10 cellular contexts compared by ENCODE assay signal in the genomic region with DNA sequence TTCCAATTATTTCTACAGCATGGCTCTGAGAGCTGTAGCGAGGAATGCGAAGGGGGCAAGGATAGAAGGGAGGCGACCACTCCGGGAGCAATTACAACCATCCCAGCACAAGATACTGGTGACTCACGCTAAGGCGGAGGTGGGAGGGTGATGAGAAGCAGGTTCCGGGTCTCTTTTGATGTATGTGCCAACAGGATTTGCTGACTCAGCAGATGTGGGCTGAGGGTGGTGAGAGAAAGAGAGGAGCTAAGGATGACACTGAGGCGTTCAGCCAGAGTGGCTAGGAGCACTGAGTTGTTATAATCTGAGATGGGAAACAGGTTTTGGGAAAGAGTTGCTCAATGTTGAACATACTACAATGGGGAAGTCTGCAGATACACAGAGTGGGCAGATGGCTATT. TPM values are rescaled to one million over a fixed set of nuclear protein-coding genes. Genes with fewer than 3 reads are reported as not detected.
A peak's percentile ranks its signal among the peaks of the same experiment; 100 is the strongest.
DNase-seq lines count a peak whose midpoint lies in the region; ATAC-seq and TF ChIP-seq lines count a peak whose summit lies in the region.
"Had no signal": no experiment of that assay in that cellular context is flagged by ENCODE, and none has a peak within 500 bp of the region (broad histone marks: within the 10 kb centered on the region; RNA-seq: fewer than 3 reads in every experiment).

No MANE protein-coding gene starts in this region.

- intact Hi-C loops in MCF 10A (cut with micrococcal nuclease): no loop called here
- intact Hi-C loops in breast epithelium (cut with DNase I; ENCODE audit: low total_unique reads): no loop called here

- H3K9me3 Mint-ChIP-seq in MCF 10A (ENCODE audit: unreplicated experiment): no peaks in the 10 kb centered on the region
- H3K9me3 Mint-ChIP-seq in stimulated activated effector memory CD8-positive, alpha-beta T cell treated with anti-CD3 and anti-CD28 coated beads, Interleukin-12 subunit alpha, Interleukin-12 subunit beta, amount 100 ng/mL, for 72 hours: peaks cover 5% of the 10 kb centered on the region

- no peaks in the 10 kb centered on the region for H3K4me1 ChIP-seq in breast epithelium

- no peak overlapping the region for H3K27ac Mint-ChIP-seq in MCF 10A (ENCODE audit: low read depth, unreplicated experiment)
- H3K27ac Mint-ChIP-seq in stimulated activated effector memory CD8-positive, alpha-beta T cell treated with anti-CD3 and anti-CD28 coated beads, Interleukin-12 subunit alpha, Interleukin-12 subunit beta, amount 100 ng/mL, for 72 hours: no peak overlapping the region

- TF ChIP-seq POLR2A in breast epithelium (IDR thresholded peaks at IDR 0.05): no peak

- no peak overlapping the region for H3K27ac ChIP-seq in breast epithelium

- ATAC-seq in stimulated activated effector memory CD8-positive, alpha-beta T cell treated with anti-CD3 and anti-CD28 coated beads, Interleukin-12 subunit alpha, Interleukin-12 subunit beta, amount 100 ng/mL, for 72 hours: peak; percentile 79

- CTCF ChIA-PET in MCF 10A (lab: Yijun Ruan, JAX): no interaction called here

- H3K27me3 Mint-ChIP-seq in MCF 10A (ENCODE audit: insufficient read depth, unreplicated experiment): no peaks in the 10 kb centered on the region

- POLR2A ChIA-PET in MCF 10A (lab: Yijun Ruan, JAX): no interaction called here

- no peak overlapping the region for H3K4me3 Mint-ChIP-seq in MCF 10A (ENCODE audit: unreplicated experiment)
- H3K4me3 Mint-ChIP-seq in stimulated activated effector memory CD8-positive, alpha-beta T cell treated with anti-CD3 and anti-CD28 coated beads, Interleukin-12 subunit alpha, Interleukin-12 subunit beta, amount 100 ng/mL, for 72 hours: no peak overlapping the region

- no peaks in the 10 kb centered on the region for H3K27me3 ChIP-seq in breast epithelium

- TF ChIP-seq CTCF in MCF 10A (IDR thresholded peaks at IDR 0.05; ENCODE audit: unreplicated experiment) (no peak), breast epithelium (IDR thresholded peaks at IDR 0.05) (no peak)

- no peaks in the 10 kb centered on the region for H3K36me3 ChIP-seq in breast epithelium

- peaks cover 0 to 5% of the 10 kb centered on the region in 2 donors for H3K9me3 ChIP-seq in breast epithelium

- BruUV-seq in MCF 10A (replicated peaks; lab: Mats Ljungman, UMichigan): no TSS peak

- no peaks in the 10 kb centered on the region for H3K4me1 Mint-ChIP-seq in MCF 10A (ENCODE audit: insufficient read depth, unreplicated experiment)
- no peaks in the 10 kb centered on the region for H3K4me1 Mint-ChIP-seq in stimulated activated effector memory CD8-positive, alpha-beta T cell treated with anti-CD3 and anti-CD28 coated beads, Interleukin-12 subunit alpha, Interleukin-12 subunit beta, amount 100 ng/mL, for 72 hours

- DNase-seq in MCF 10A (ENCODE audit: unreplicated experiment) (peak; percentile 85), breast epithelium (ENCODE audit: low spot score in 2 of 2) (no peak), islet precursor cell (peak; percentile 90), ureter (ENCODE audit: low spot score) (no peak), NCI-H1436 treated with DMSO at 0.1 percent for 48 hours (lab: John Stamatoyannopoulos, UW) (no peak), NOMO-1 treated with DMSO at 0.1 percent for 48 hours (lab: John Stamatoyannopoulos, UW; ENCODE audit: unreplicated experiment) (no peak)
- peak; percentile 25 to 37 for DNase-seq in activated CD4-positive, alpha-beta T cell treated with anti-CD3 and anti-CD28 coated beads, Interleukin-2, amount 50 U/mL, for 4 hours
- DNase-seq in stimulated activated effector memory CD8-positive, alpha-beta T cell treated with anti-CD3 and anti-CD28 coated beads, Interleukin-12 subunit alpha, Interleukin-12 subunit beta, amount 100 ng/mL, for 72 hours (ENCODE audit: low spot score in 2 of 2): no peak
- DNase-seq: C1 segment of cervical spinal cord; NK-92 treated with Interleukin-12 subunit alpha and Interleukin-12 subunit beta, amount 100 ng/mL, for 24 hours had no signal

- no peaks in the 10 kb centered on the region for H3K36me3 Mint-ChIP-seq in MCF 10A (ENCODE audit: insufficient read depth, unreplicated experiment)
- H3K36me3 Mint-ChIP-seq in stimulated activated effector memory CD8-positive, alpha-beta T cell treated with anti-CD3 and anti-CD28 coated beads, Interleukin-12 subunit alpha, Interleukin-12 subunit beta, amount 100 ng/mL, for 72 hours: no peaks in the 10 kb centered on the region

- H3K4me3 ChIP-seq in breast epithelium: no peak overlapping the region

RNA-seq across cellular contexts. Expression of a gene that starts 9.3 kb away (rescaled TPM):
- total RNA-seq in MCF 10A (2022) (195 and 263 TPM in 2 replicates), breast epithelium (100 to 1,000 TPM; 123 to 191 (median 165) TPM), ureter (99.3 TPM)

Comparison
In these comparisons a context has a peak if more than half of its experiments do, and no peak if none do; other contexts are left out.
1. DNase-seq: peak in MCF 10A (single experiment), activated CD4-positive, alpha-beta T cell treated with anti-CD3 and anti-CD28 coated beads, Interleukin-2, amount 50 U/mL, for 4 hours (2 of 2) and islet precursor cell (single experiment); none in breast epithelium (0 of 2), stimulated activated effector memory CD8-positive, alpha-beta T cell treated with anti-CD3 and anti-CD28 coated beads, Interleukin-12 subunit alpha, Interleukin-12 subunit beta, amount 100 ng/mL, for 72 hours (0 of 2), ureter (single experiment), NCI-H1436 treated with DMSO at 0.1 percent for 48 hours (single experiment) and NOMO-1 treated with DMSO at 0.1 percent for 48 hours (single experiment).